ENCODE assay signal across 11 cellular contexts in the genomic region with DNA sequence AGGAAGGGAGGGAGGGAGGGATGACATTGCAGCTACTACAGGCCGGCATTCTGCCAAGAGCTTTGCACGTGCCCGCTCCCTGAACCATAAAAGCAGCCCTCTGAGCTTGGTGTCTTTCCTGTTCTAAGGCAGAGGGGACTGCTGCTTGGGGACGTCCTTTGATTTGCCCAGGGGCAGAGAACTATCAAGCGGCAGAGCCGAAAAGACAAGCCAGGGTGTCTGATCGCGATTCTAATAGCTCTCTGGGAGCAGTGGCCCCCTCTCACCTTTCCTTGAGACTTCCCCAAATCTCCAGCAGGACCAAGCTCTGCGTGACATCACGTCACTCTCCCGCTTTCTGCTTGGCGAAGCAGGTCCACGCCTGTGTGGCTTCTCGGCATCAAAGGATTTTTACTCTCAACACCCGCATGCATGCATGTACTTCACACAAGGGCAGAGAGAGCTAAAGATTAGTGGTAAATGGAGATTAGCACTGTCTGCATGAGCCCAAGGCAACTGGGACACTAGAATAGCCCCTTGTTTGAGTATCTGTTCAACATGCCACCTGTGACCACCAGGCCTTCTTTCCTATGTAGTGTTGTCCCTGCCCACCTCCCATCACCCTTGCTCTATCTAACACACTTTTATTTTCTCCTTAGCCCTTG.
DNase-seq lines count a peak whose midpoint lies in the region; ATAC-seq and TF ChIP-seq lines count a peak whose summit lies in the region.
"Had no signal": no experiment of that assay in that cellular context is flagged by ENCODE, and none has a peak within 500 bp of the region (broad histone marks: within the 10 kb centered on the region; RNA-seq: fewer than 3 reads in every experiment).

No MANE protein-coding gene starts in this region.

- ATAC-seq in Right ventricle myocardium inferior (peak; percentile 49), memory B cell (ENCODE audit: low read depth) (peak; percentile 14), foreskin keratinocyte (no peak)

- H3K36me3 Mint-ChIP-seq in memory B cell: peaks cover 2% of the 10 kb centered on the region
- H3K36me3 Mint-ChIP-seq: type B pancreatic cell had no signal

- no peak for TF ChIP-seq CTCF in right atrium auricular region (IDR thresholded peaks at IDR 0.05)
- no peak for TF ChIP-seq CTCF in VCaP (conservative IDR thresholded peaks at IDR 0.05)
- no peak for TF ChIP-seq CTCF in foreskin keratinocyte (conservative IDR thresholded peaks at IDR 0.05)

- peaks cover 0 to 19% of the 10 kb centered on the region in 2 donors for H3K4me1 ChIP-seq in right atrium auricular region
- no peaks in the 10 kb centered on the region for H3K4me1 ChIP-seq in foreskin keratinocyte

- H3K4me3 Mint-ChIP-seq in memory B cell: no peak overlapping the region

- no peaks in the 10 kb centered on the region for H3K27me3 ChIP-seq in right atrium auricular region
- peaks cover 14% of the 10 kb centered on the region for H3K27me3 ChIP-seq in foreskin keratinocyte

- intact Hi-C loops in Right ventricle myocardium inferior (cut with DNase I): no loop called here

- peaks cover 7% of the 10 kb centered on the region for H3K9me3 Mint-ChIP-seq in memory B cell

- no peaks in the 10 kb centered on the region for H3K36me3 ChIP-seq in right atrium auricular region

- peak overlapping the region; percentile 7 for H3K27ac Mint-ChIP-seq in memory B cell

- DNase-seq in Right ventricle myocardium inferior (ENCODE audit: missing footprints) (peak; percentile 70), right atrium auricular region (ENCODE audit: low spot score) (no peak), memory B cell (ENCODE audit: low spot score in 2 of 2) (no peak), A172 (ENCODE audit: low spot score) (no peak), HPDE6-E6E7 (ENCODE audit: extremely low spot score) (no peak), foreskin keratinocyte (no peak)
- no peak for DNase-seq in effector CD8-positive, alpha-beta T cell (lab: John Stamatoyannopoulos, UW)
- DNase-seq: glutamatergic neuron, NCI-H187 treated with DMSO at 0.1 percent for 48 hours had no signal

- H3K9me3 ChIP-seq in right atrium auricular region: no peaks in the 10 kb centered on the region

- H3K4me3 ChIP-seq in right atrium auricular region: peak overlapping the region in 1 of 2 donors; percentile 25

- H3K4me1 Mint-ChIP-seq in memory B cell: peaks cover 16% of the 10 kb centered on the region

- H3K27me3 Mint-ChIP-seq in memory B cell: peaks cover 10% of the 10 kb centered on the region

- H3K27ac ChIP-seq in right atrium auricular region (peak overlapping the region in 1 of 2 donors; percentile 27), VCaP (peak overlapping the region; percentile 80), foreskin keratinocyte (no peak overlapping the region)
